7 cellular contexts compared by ENCODE assay signal in the genomic region with DNA sequence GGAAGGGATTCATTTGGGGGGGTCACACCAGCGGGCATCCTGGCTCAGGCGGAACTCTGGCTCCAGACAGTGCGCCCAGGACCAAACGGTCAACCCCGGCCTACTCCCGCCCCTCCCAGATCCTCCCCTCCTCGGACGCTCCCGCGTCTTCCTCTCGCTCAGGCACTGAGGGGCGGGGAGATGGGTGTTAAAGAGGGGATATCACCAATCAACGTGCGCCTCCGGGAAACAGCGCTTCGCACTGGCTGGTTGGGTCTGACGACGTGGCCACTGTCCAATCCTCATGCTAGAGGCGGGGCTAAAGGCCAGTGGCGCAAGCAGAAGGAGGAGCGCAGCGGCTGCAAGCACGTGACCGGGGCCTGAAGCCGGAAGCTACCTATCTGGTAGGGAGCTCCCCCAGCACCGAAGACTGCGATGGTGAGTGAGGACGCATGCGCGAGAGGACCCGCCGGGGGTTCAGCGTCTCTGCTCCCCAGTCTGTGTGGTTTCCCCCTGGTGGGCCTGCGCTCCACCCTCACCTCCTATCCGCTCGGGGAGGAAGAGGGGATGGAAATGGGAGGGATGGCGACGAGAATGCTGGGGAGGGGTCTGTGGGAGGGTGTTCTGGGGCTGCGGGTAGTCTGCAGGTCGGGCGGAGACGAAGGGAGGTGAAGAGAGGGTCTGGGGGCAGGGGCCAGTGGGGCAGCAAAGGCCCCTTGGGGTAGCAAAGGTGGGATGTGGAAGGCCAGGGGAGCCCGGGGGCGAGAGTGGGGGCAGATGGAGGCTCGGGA. TPM values are rescaled to one million over a fixed set of nuclear protein-coding genes. Genes with fewer than 3 reads are reported as not detected.
DNase-seq lines count a peak whose midpoint lies in the region; ATAC-seq lines count a peak whose summit lies in the region.

A gene (plus strand): TSS at position 360 of the 770 bp plus-strand sequence. CDS start 55 bp downstream, at position 415.

- DNase-seq in NCI-H2081 (lab: John Stamatoyannopoulos, UW) (peak; percentile 99 to 100), T1000 (lab: John Stamatoyannopoulos, UW) (peak; percentile 91), astrocyte of the hippocampus (ENCODE audit: low read depth, low spot score) (peak; percentile 100), hepatic stellate cell (ENCODE audit: low spot score) (peak; percentile 99), renal cortical epithelial cell (ENCODE audit: low read depth) (peak; percentile 98)

- ATAC-seq in GM18508 (IDR thresholded peaks at IDR 0.05; ENCODE audit: insufficient read depth, unreplicated experiment), result peak; percentile 97
- ATAC-seq in HG03025 (IDR thresholded peaks at IDR 0.05; ENCODE audit: low FRiP score, unreplicated experiment), result peak; percentile 92

RNA-seq across cellular contexts. Expression of the gene that starts here (rescaled TPM):
- total RNA-seq in renal cortical epithelial cell, result 58.4 and 86.1 TPM in 2 replicates

Comparison
In these comparisons a context has a peak if more than half of its experiments do, and no peak if none do; other contexts are left out.
1. Peak in every context shown above with its lines: DNase-seq and ATAC-seq.